In the genomic region with DNA sequence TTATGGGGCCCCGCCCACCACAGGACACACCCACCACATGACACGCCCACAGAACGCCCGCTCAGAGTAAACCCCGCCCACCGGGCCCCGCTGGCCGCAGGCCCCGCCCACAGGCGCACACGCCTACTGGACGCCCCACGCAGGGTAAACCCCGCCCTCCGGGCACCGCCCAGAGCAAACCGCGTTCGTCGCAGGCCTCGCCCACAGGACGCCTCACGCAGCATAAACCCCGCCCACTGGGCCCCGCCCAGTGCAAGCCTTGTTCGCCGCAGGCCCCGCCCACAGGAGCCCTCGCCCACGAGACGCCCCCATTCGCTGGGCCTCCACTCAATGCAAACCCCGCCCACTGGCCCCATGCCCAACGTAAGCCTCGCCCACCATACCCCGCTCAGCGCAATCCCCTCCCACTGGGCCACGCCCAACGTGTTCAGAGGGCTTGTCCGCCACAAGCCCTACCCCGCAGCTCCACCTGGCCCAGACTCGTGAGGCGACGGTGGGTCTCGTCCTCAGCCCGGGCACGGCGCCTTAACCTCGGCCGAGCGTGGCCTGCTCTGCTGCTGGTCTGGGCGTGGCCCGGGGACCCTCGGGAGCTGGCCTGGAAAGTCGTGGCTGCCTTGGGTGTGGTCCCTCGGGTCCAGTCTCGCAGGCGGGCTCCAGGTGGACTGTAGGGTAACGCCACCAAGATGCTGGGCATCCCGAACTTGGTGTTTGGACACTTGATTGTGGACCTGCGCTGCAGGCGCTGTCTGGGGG, we compare ENCODE assay signal across 8 cellular contexts. TPM values are rescaled to one million over a fixed set of nuclear protein-coding genes. Genes with fewer than 3 reads are reported as not detected.
DNase-seq lines count a peak whose midpoint lies in the region; ATAC-seq, FAIRE-seq and TF ChIP-seq lines count a peak whose summit lies in the region.

No MANE protein-coding gene starts in this region.

- H3K27ac ChIP-seq in kidney (ENCODE audit: low read depth in 2 of 2, low read length in 2 of 2) = peak overlapping the region in 1 of 2 donors; percentile 37

- TF ChIP-seq CTCF in AG09319 (IDR thresholded peaks at IDR 0.05; ENCODE audit: low read depth, low read length) (no peak), kidney (IDR thresholded peaks at IDR 0.05; ENCODE audit: borderline replicate concordance, extremely low read depth, insufficient read depth) (no peak)

- peaks cover 7% of the 10 kb centered on the region in 2 donors for H3K4me1 ChIP-seq in kidney (ENCODE audit: control insufficient read depth in 1 of 2, insufficient read depth in 1 of 2, low read depth in 1 of 2, low read length in 2 of 2)

- no peaks in the 10 kb centered on the region for H3K36me3 ChIP-seq in kidney (ENCODE audit: control insufficient read depth in 1 of 2, insufficient read depth in 2 of 2, low read length in 2 of 2)

- intact Hi-C loops in kidney (cut with DNase I) = no loop called here

- FAIRE-seq in kidney (lab: Jason Lieb, UNC) = peak; percentile 90

- peak; percentile 90 for DNase-seq in AG09319 (ENCODE audit: extremely low read depth, low read depth)
- DNase-seq in NCI-H2227 treated with DMSO at 0.1 percent for 48 hours (lab: John Stamatoyannopoulos, UW) = peak; percentile 98
- DNase-seq in activated CD4-positive, CD25-positive, alpha-beta regulatory T cell treated with anti-CD3 and anti-CD28 coated beads, Interleukin-2, amount 50 U/mL, for 16 hours (ENCODE audit: low read depth, low spot score) = peak; percentile 98
- DNase-seq in cerebellar cortex (ENCODE audit: low spot score) = peak; percentile 94
- DNase-seq in kidney = peak; percentile 100
- peak; percentile 97 to 100 for DNase-seq in stimulated activated CD4-positive, alpha-beta T cell treated with anti-CD3 and anti-CD28 coated beads, Interleukin-15, amount 100 ng/mL, for 1 hour (ENCODE audit: low read depth in 1 of 2, low spot score in 1 of 2)

- no peak overlapping the region for H3K9ac ChIP-seq in kidney (ENCODE audit: low read length in 2 of 2)

- H3K9me3 ChIP-seq in kidney (ENCODE audit: control insufficient read depth in 1 of 2, low read length in 2 of 2) = no peaks in the 10 kb centered on the region

- H3K4me3 ChIP-seq in kidney (ENCODE audit: low read length in 2 of 2) = peak overlapping the region in 1 of 2 donors; percentile 44

- ATAC-seq in GM19023 (IDR thresholded peaks at IDR 0.05; ENCODE audit: unreplicated experiment) (peak; percentile 79), HG03175 (IDR thresholded peaks at IDR 0.05; ENCODE audit: unreplicated experiment) (peak; percentile 82)

RNA-seq across cellular contexts. Expression of gene TMEM52, which starts 0.4 kb away (rescaled TPM):
- total RNA-seq in kidney = 0.50 TPM
- 5.1 TPM for polyA plus RNA-seq in kidney (ENCODE audit: insufficient read depth, low read depth, low replicate concordance)

RNA-seq across cellular contexts. Expression of gene CALML6, which starts 4.4 kb away (rescaled TPM):
- total RNA-seq in kidney = 0.13 TPM
- polyA plus RNA-seq in kidney (ENCODE audit: insufficient read depth, low read depth, low replicate concordance) = 1.2 TPM

RNA-seq across cellular contexts. Expression of gene GNB1, which starts 28.6 kb away (rescaled TPM):
- 347 TPM for total RNA-seq in kidney
- 144 TPM for polyA plus RNA-seq in kidney (ENCODE audit: insufficient read depth, low read depth, low replicate concordance)
